ENCODE assay signal across 24 cellular contexts in the genomic region with DNA sequence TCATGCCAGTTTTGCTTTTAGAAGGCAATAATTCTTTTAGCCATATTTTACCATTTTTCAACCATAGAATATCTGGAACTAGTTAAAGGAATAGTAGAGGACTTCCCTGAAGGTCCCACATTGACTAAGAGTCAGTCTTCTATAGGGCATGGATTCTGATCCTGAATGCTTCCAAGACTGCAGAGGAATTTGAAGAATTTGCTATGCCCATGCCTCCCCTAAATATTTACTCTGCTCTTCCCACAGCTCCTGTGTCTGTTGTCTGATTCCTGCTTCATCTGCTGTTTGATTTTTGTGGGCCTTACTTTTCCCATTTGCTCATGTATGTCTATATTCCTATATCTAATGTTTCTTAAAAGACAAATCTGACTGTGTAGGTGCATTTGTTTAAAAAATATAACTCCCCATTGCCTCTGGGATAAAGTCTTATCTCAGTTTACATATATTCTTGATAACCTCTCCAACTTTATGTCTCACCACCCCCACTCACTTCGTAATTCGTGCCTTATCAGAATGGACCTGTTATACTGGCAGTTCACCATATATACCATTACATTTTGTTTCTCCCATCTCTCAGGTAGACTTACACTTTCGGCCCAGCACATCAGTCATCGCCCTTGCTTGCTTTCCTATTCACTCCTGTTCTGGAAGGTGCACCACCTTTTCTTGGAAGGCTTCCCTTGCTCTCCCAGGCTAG. TPM values are rescaled to one million over a fixed set of nuclear protein-coding genes. Genes with fewer than 3 reads are reported as not detected.
DNase-seq lines count a peak whose midpoint lies in the region; ATAC-seq and TF ChIP-seq lines count a peak whose summit lies in the region.
"Had no signal": no experiment of that assay in that cellular context is flagged by ENCODE, and none has a peak within 500 bp of the region (broad histone marks: within the 10 kb centered on the region; RNA-seq: fewer than 3 reads in every experiment).

No MANE protein-coding gene starts in this region.

- H3K9me3 ChIP-seq in Karpas-422 (ENCODE audit: low read length) (no peaks in the 10 kb centered on the region), endodermal cell (ENCODE audit: control insufficient read depth, low read length) (no peaks in the 10 kb centered on the region), PC-3 (ENCODE audit: low read length) (no peaks in the 10 kb centered on the region)
- H3K9me3 ChIP-seq: upper lobe of right lung had no signal

- no peaks in the 10 kb centered on the region for H3K27me3 Mint-ChIP-seq in endodermal cell (ENCODE audit: insufficient read depth)
- H3K27me3 Mint-ChIP-seq in nephron (ENCODE audit: low read depth), result no peaks in the 10 kb centered on the region
- H3K27me3 Mint-ChIP-seq: activated naive CD8-positive, alpha-beta T cell treated with anti-CD3 and anti-CD28 coated beads for 36 hours had no signal

- H3K9me3 Mint-ChIP-seq in endodermal cell (no peaks in the 10 kb centered on the region), nephron (no peaks in the 10 kb centered on the region)
- H3K9me3 Mint-ChIP-seq: activated naive CD8-positive, alpha-beta T cell treated with anti-CD3 and anti-CD28 coated beads for 36 hours; natural killer cell had no signal

- H3K4me1 Mint-ChIP-seq in endodermal cell (peaks cover 28% of the 10 kb centered on the region), nephron (peaks cover 51% of the 10 kb centered on the region)

- H3K4me3 ChIP-seq in Karpas-422 (ENCODE audit: low read length) (no peak overlapping the region), endodermal cell (ENCODE audit: low read length) (no peak overlapping the region), PC-3 (ENCODE audit: low read length) (no peak overlapping the region)
- H3K4me3 ChIP-seq: upper lobe of right lung had no signal

- DNase-seq in AG08395 (ENCODE audit: low spot score) (peak; percentile 56), Karpas-422 (no peak), endodermal cell (no peak), PC-3 (no peak)
- DNase-seq: activated naive CD8-positive, alpha-beta T cell treated with anti-CD3 and anti-CD28 coated beads for 36 hours; cortex of kidney; DMS 273 treated with DMSO at 0.1 percent for 48 hours; foreskin fibroblast; hypothalamus; kidney; natural killer cell; NCI-H1417 treated with DMSO at 0.1 percent for 48 hours; posterior cingulate gyrus; small intestine; stimulated activated CD4-positive, alpha-beta T cell treated with anti-CD3 and anti-CD28 coated beads, Interleukin-4, amount 100 ng/mL, for 24 hours; T-helper 9 cell; upper lobe of right lung had no signal

- H3K27ac Mint-ChIP-seq in endodermal cell (peak overlapping the region; percentile 65), nephron (peak overlapping the region; percentile 55 to 81 (median 77))
- H3K27ac Mint-ChIP-seq: activated naive CD8-positive, alpha-beta T cell treated with anti-CD3 and anti-CD28 coated beads for 36 hours; natural killer cell had no signal

- no peak for TF ChIP-seq CTCF in endodermal cell (conservative IDR thresholded peaks at IDR 0.05)
- no peak for TF ChIP-seq CTCF in nephron (IDR thresholded peaks at IDR 0.05; ENCODE audit: unreplicated experiment in 3 of 3)
- TF ChIP-seq CTCF in PC-3 (conservative IDR thresholded peaks at IDR 0.05; ENCODE audit: low read depth, low read length), result no peak

- H2AFZ ChIP-seq in Karpas-422 (ENCODE audit: low read length) (no peak overlapping the region), PC-3 (ENCODE audit: low read length) (no peak overlapping the region)

- no peaks in the 10 kb centered on the region for H3K9me2 ChIP-seq in Karpas-422 (replicated peaks; ENCODE audit: insufficient read depth, low read length)
- H3K9me2 ChIP-seq in PC-3 (replicated peaks; ENCODE audit: low read length), result no peaks in the 10 kb centered on the region

- H3K4me1 ChIP-seq in Karpas-422 (ENCODE audit: low read length) (peaks cover 26% of the 10 kb centered on the region), endodermal cell (ENCODE audit: control insufficient read depth, insufficient read depth, low read length) (peaks cover 13% of the 10 kb centered on the region), PC-3 (ENCODE audit: insufficient read depth, low read length) (no peaks in the 10 kb centered on the region)

- no peaks in the 10 kb centered on the region for H4K20me1 ChIP-seq in Karpas-422 (ENCODE audit: insufficient read depth, low read depth, low read length)
- no peaks in the 10 kb centered on the region; the same call in 1 of the 2 replicates for H4K20me1 ChIP-seq in PC-3 (ENCODE audit: low read length)

- WGBS in endodermal cell (ENCODE audit: insufficient coverage in 1 of 2, insufficient read length in 1 of 2), 2 experiments, result 89 to 90% methylated on average over 4 of the region's 4 CpGs

- H3K4me3 Mint-ChIP-seq in endodermal cell (no peak overlapping the region), nephron (no peak overlapping the region)
- H3K4me3 Mint-ChIP-seq: activated naive CD8-positive, alpha-beta T cell treated with anti-CD3 and anti-CD28 coated beads for 36 hours; natural killer cell had no signal

- no peaks in the 10 kb centered on the region for H3F3A ChIP-seq in PC-3 (ENCODE audit: low read length, unreplicated experiment)

- peaks cover 31% of the 10 kb centered on the region for H3K79me2 ChIP-seq in Karpas-422 (ENCODE audit: low read length)
- no peaks in the 10 kb centered on the region for H3K79me2 ChIP-seq in PC-3 (ENCODE audit: low read length)

- H3K4me2 ChIP-seq in Karpas-422 (ENCODE audit: low read depth, low read length, poor library complexity, severe bottlenecking) (no peak overlapping the region), PC-3 (ENCODE audit: low read length) (no peak overlapping the region)

- intact Hi-C loops in PC-3 (cut with micrococcal nuclease), result no loop called here

- BruUV-seq in PC-3 (replicated peaks; lab: Mats Ljungman, UMichigan), result no TSS peak

- POLR2A ChIA-PET in PC-3 (lab: Charles Lee; ENCODE audit: unreplicated experiment), result no interaction called here

- ATAC-seq in PC-3, result no peak
- ATAC-seq in GM18907 (IDR thresholded peaks at IDR 0.05; ENCODE audit: unreplicated experiment), result no peak
- no peak for ATAC-seq in HG03571 (IDR thresholded peaks at IDR 0.05; ENCODE audit: unreplicated experiment)
- no peak for ATAC-seq in HG03280 (IDR thresholded peaks at IDR 0.05; ENCODE audit: unreplicated experiment)
- ATAC-seq: natural killer cell, Panc1, upper lobe of right lung had no signal

- peak overlapping the region; percentile 22; the same call in 1 of the 2 replicates for H3K27ac ChIP-seq in Karpas-422 (ENCODE audit: low read length)
- no peak overlapping the region for H3K27ac ChIP-seq in endodermal cell (ENCODE audit: low read depth, low read length)
- H3K27ac ChIP-seq in PC-3 (ENCODE audit: low read length), result no peak overlapping the region
- H3K27ac ChIP-seq: upper lobe of right lung had no signal

- CTCF ChIA-PET in PC-3 (lab: Charles Lee), result no interaction called here

- H3K9ac ChIP-seq in Karpas-422 (ENCODE audit: low read length) (no peak overlapping the region), endodermal cell (ENCODE audit: extremely low read depth, low read length, poor library complexity, severe bottlenecking) (no peak overlapping the region), PC-3 (ENCODE audit: low read length) (no peak overlapping the region)

- peaks cover 18% of the 10 kb centered on the region for H3K36me3 Mint-ChIP-seq in endodermal cell (ENCODE audit: low read depth)
- peaks cover 18% of the 10 kb centered on the region for H3K36me3 Mint-ChIP-seq in nephron (ENCODE audit: low read depth)
- H3K36me3 Mint-ChIP-seq: natural killer cell had no signal

- peaks cover 10% of the 10 kb centered on the region; the same call in 1 of the 2 replicates for H3K36me3 ChIP-seq in Karpas-422 (ENCODE audit: insufficient read depth, low read length)
- peaks cover 66% of the 10 kb centered on the region for H3K36me3 ChIP-seq in endodermal cell (ENCODE audit: control insufficient read depth, insufficient read depth, low read length)
- H3K36me3 ChIP-seq in PC-3 (ENCODE audit: low read depth, low read length), result peaks cover 16% of the 10 kb centered on the region; the same call in 1 of the 2 replicates

- H3K27me3 ChIP-seq in Karpas-422 (ENCODE audit: low read length) (no peaks in the 10 kb centered on the region), endodermal cell (ENCODE audit: control insufficient read depth, insufficient read depth, low read length, poor library complexity, severe bottlenecking) (no peaks in the 10 kb centered on the region), PC-3 (ENCODE audit: low read length) (no peaks in the 10 kb centered on the region)
- H3K27me3 ChIP-seq: upper lobe of right lung had no signal

RNA-seq across cellular contexts. Expression of a gene that starts 33.9 kb away (rescaled TPM):
- total RNA-seq in Karpas-422 (2014; rRNA removed; shearing (Covaris generic); ENCODE audit: low replicate concordance), result 39.6 and 52.0 TPM in 2 replicates
- total RNA-seq in endodermal cell, result 1 to 10 TPM; 1.5 TPM
- 18.8 TPM for polyA plus RNA-seq in endodermal cell (2013, experiment 1 of 2)
- 16.4 TPM for polyA plus RNA-seq in endodermal cell (2013, experiment 2 of 2)
- total RNA-seq in PC-3 (2014; rRNA removed), result 0.26 TPM in 1 of 2 replicates, not detected in the other
- total RNA-seq: activated naive CD8-positive, alpha-beta T cell treated with anti-CD3 and anti-CD28 coated beads for 36 hours; HT1080; SK-MEL-5 had no signal

Comparison
In these comparisons a context has a peak if more than half of its experiments do, and no peak if none do; other contexts are left out.
1. RNA of a gene that starts 33.9 kb away (total RNA-seq): 39.6 to 52.0 TPM in Karpas-422; 1.5 TPM in endodermal cell and 0.26 TPM in PC-3; every median in the first group is over 10 times any median in the second.